1 cellular context compared by ENCODE assay signal in genomic region chr6:154334147-154334546, GRCh38. TPM values are rescaled to one million over a fixed set of nuclear protein-coding genes. Genes with fewer than 3 reads are reported as not detected.
"Had no signal": no experiment of that assay in that cellular context is flagged by ENCODE, and none has a peak within 500 bp of the region (broad histone marks: within the 10 kb centered on the region; RNA-seq: fewer than 3 reads in every experiment).

No MANE protein-coding gene starts in this region.

RNA-seq across cellular contexts. Expression of gene IPCEF1, which starts 22.5 kb away (rescaled TPM):
- total RNA-seq: myocyte had no signal
